Comparison of ENCODE assay signal across 19 cellular contexts in the genomic region with DNA sequence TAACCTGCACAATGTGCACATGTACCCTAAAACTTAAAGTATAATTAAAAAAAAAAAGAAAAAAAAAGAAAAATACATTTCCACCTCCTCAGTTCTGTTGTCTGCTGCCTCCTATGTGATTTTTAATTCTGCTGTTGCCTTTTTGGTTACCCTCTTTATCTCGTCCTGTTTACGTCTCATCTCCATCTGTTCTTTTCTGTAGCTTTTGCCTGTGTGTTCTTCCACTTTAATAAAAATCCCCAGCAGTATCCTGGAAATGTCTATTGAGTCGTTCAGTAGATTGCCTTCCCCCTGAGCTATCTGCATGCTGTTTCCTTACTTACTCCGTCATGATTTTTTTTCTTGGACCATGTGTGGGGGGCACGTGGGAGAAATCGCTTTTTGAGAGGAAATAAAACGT.
"Had no signal": no experiment of that assay in that cellular context is flagged by ENCODE, and none has a peak within 500 bp of the region (broad histone marks: within the 10 kb centered on the region; RNA-seq: fewer than 3 reads in every experiment).

No MANE protein-coding gene starts in this region.

- DNase-seq: IMR-90, Karpas-422, KG1, MG63, NCI-H1092, NCI-H1105 treated with DMSO at 0.1 percent for 48 hours, NCI-H1417 treated with DMSO at 0.1 percent for 48 hours, NCI-H146, NCI-H187 treated with DMSO at 0.1 percent for 48 hours, NCI-H2029 treated with DMSO at 0.1 percent for 48 hours, NCI-H2107, NCI-H2227 treated with DMSO at 0.1 percent for 48 hours, NCI-H524, NCI-H69, NCI-H774, Right ventricle myocardium superior, RPMI8226, SIG-M5 had no signal

- ATAC-seq: HepG2 had no signal
